21 cellular contexts compared by ENCODE assay signal in genomic region chr14:63800651-63801385, GRCh38. TPM values are rescaled to one million over a fixed set of nuclear protein-coding genes. Genes with fewer than 3 reads are reported as not detected.
A peak's percentile ranks its signal among the peaks of the same experiment; 100 is the strongest.
DNase-seq lines count a peak whose midpoint lies in the region; ATAC-seq, FAIRE-seq and TF ChIP-seq lines count a peak whose summit lies in the region.
"Had no signal": no experiment of that assay in that cellular context is flagged by ENCODE, and none has a peak within 500 bp of the region (broad histone marks: within the 10 kb centered on the region; RNA-seq: fewer than 3 reads in every experiment).

No MANE protein-coding gene starts in this region.

- H3K4me3 ChIP-seq in MG63 (no peak overlapping the region), adipocyte (ENCODE audit: low read length) (no peak overlapping the region), Peyer's patch (no peak overlapping the region)
- H3K4me3 ChIP-seq: lung, mucosa of descending colon had no signal

- peak; percentile 37 for ATAC-seq in foreskin keratinocyte
- no peak for ATAC-seq in GM21360 (IDR thresholded peaks at IDR 0.05; ENCODE audit: unreplicated experiment)
- ATAC-seq: activated CD4-positive, alpha-beta T cell treated with anti-CD3 and anti-CD28 coated beads for 36 hours; activated CD8-positive, alpha-beta T cell treated with anti-CD3 and anti-CD28 coated beads, Interleukin-2, amount 10 ng/mL, durations not matched to agents 7 days and 5 days; mucosa of descending colon; natural killer cell treated with Interleukin-12 subunit alpha and Interleukin-12 subunit beta and Interleukin-15 and Interleukin-18, amount 100 ng/mL, for 72 hours had no signal

- DNase-seq in G401 (ENCODE audit: low spot score) (peak; percentile 90), MG63 (peak; percentile 23), adipocyte (ENCODE audit: low read depth) (no peak), foreskin keratinocyte (no peak), Peyer's patch (no peak), GM19239 (ENCODE audit: insufficient read length, low spot score) (no peak)
- DNase-seq: activated CD4-positive, alpha-beta T cell treated with anti-CD3 and anti-CD28 coated beads for 36 hours; activated CD8-positive, alpha-beta T cell treated with anti-CD3 and anti-CD28 coated beads, Interleukin-2, amount 10 ng/mL, durations not matched to agents 7 days and 5 days; H9; head of caudate nucleus; kidney glomerular epithelial cell; mucosa of descending colon; NCI-H1436; NCI-H748 treated with DMSO at 0.1 percent for 48 hours; stimulated activated naive CD4-positive, alpha-beta T cell treated with Interleukin-2 at 50 U/mL for 16 hours; uterus had no signal

- H3K36me3 ChIP-seq in MG63 (no peaks in the 10 kb centered on the region), adipocyte (ENCODE audit: control insufficient read depth, insufficient read depth, low read length, severe bottlenecking) (no peaks in the 10 kb centered on the region), Peyer's patch (no peaks in the 10 kb centered on the region)
- H3K36me3 ChIP-seq: uterus had no signal

- H3K27ac ChIP-seq in foreskin keratinocyte: no peak overlapping the region
- H3K27ac ChIP-seq in Peyer's patch: no peak overlapping the region
- H3K27ac ChIP-seq: epithelial cell of prostate, RWPE1 had no signal

- no peak for FAIRE-seq in GM19239 (lab: Jason Lieb, UNC)

- H3K9ac ChIP-seq in adipocyte (ENCODE audit: low read length): peak overlapping the region; percentile 52

- H3K9me3 ChIP-seq in MG63: no peaks in the 10 kb centered on the region
- H3K9me3 ChIP-seq in adipocyte (ENCODE audit: control insufficient read depth, low read length): no peaks in the 10 kb centered on the region
- no peaks in the 10 kb centered on the region for H3K9me3 ChIP-seq in Peyer's patch
- H3K9me3 ChIP-seq: mucosa of descending colon, uterus had no signal

- no peaks in the 10 kb centered on the region for H3K27me3 ChIP-seq in MG63
- peaks cover 4% of the 10 kb centered on the region for H3K27me3 ChIP-seq in adipocyte (replicated peaks; ENCODE audit: control insufficient read depth, insufficient read depth, low read length)
- peaks cover 3% of the 10 kb centered on the region for H3K27me3 ChIP-seq in foreskin keratinocyte
- H3K27me3 ChIP-seq in Peyer's patch: no peaks in the 10 kb centered on the region
- H3K27me3 ChIP-seq: uterus had no signal

- TF ChIP-seq POLR2A in Peyer's patch (IDR thresholded peaks at IDR 0.05): no peak

- peaks cover 6% of the 10 kb centered on the region for H3K4me1 ChIP-seq in adipocyte (ENCODE audit: control insufficient read depth, insufficient read depth, low read length)
- no peaks in the 10 kb centered on the region for H3K4me1 ChIP-seq in foreskin keratinocyte
- H3K4me1 ChIP-seq in Peyer's patch: peaks cover 0 to 5% (median 0%) of the 10 kb centered on the region in 4 donors

- in situ Hi-C loops in G401 (cut with HindIII; ENCODE audit: low sequenced_read_pairs): no loop called here

- TF ChIP-seq CTCF in foreskin keratinocyte (conservative IDR thresholded peaks at IDR 0.05) (no peak), Peyer's patch (IDR thresholded peaks at IDR 0.05) (no peak)

RNA-seq across cellular contexts. Expression of gene SYNE2, which starts 52.0 kb away (rescaled TPM):
- 6.2 and 13.8 TPM in 2 replicates for total RNA-seq in G401 (2014; rRNA removed; shearing (Covaris generic))
- total RNA-seq in MG63 (2014; rRNA removed; shearing (Covaris generic); ENCODE audit: low replicate concordance): 2.6 and 8.2 TPM in 2 replicates
- 20.8 and 22.5 TPM in 2 replicates for total RNA-seq in foreskin keratinocyte
- polyA plus RNA-seq in foreskin keratinocyte: 5.2 and 6.9 TPM in 2 replicates
- total RNA-seq in Peyer's patch: 100 to 1,000 TPM; 106 to 243 (median 153) TPM

Comparison
In these comparisons a context has a peak if more than half of its experiments do, and no peak if none do; other contexts are left out.
1. DNase-seq: peak in G401 (single experiment) and MG63 (single experiment); none in adipocyte (single experiment), foreskin keratinocyte (0 of 2), Peyer's patch (0 of 3) and GM19239 (single experiment).